In genomic region chr3:136350132-136350531, GRCh38 we compare ENCODE assay signal across 1 cellular context.
TF ChIP-seq lines count a peak whose summit lies in the region.

No MANE protein-coding gene starts in this region.

TF ChIP-seq in SK-N-SH, 30 proteins besides CTCF, POLR2A, EP300 and RAD21 (continued from another document):
- TF ChIP-seq, protein P1, sequence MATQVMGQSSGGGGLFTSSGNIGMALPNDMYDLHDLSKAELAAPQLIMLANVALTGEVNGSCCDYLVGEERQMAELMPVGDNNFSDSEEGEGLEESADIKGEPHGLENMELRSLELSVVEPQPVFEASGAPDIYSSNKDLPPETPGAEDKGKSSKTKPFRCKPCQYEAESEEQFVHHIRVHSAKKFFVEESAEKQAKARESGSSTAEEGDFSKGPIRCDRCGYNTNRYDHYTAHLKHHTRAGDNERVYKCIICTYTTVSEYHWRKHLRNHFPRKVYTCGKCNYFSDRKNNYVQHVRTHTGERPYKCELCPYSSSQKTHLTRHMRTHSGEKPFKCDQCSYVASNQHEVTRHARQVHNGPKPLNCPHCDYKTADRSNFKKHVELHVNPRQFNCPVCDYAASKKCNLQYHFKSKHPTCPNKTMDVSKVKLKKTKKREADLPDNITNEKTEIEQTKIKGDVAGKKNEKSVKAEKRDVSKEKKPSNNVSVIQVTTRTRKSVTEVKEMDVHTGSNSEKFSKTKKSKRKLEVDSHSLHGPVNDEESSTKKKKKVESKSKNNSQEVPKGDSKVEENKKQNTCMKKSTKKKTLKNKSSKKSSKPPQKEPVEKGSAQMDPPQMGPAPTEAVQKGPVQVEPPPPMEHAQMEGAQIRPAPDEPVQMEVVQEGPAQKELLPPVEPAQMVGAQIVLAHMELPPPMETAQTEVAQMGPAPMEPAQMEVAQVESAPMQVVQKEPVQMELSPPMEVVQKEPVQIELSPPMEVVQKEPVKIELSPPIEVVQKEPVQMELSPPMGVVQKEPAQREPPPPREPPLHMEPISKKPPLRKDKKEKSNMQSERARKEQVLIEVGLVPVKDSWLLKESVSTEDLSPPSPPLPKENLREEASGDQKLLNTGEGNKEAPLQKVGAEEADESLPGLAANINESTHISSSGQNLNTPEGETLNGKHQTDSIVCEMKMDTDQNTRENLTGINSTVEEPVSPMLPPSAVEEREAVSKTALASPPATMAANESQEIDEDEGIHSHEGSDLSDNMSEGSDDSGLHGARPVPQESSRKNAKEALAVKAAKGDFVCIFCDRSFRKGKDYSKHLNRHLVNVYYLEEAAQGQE (IDR thresholded peaks at IDR 0.05; ENCODE audit: low read depth, low read length): no peak
- no peak for TF ChIP-seq EZH2phosphoT487 (IDR thresholded peaks at IDR 0.05; ENCODE audit: borderline replicate concordance, low read depth)
- TF ChIP-seq SIN3A (IDR thresholded peaks at IDR 0.05; ENCODE audit: borderline replicate concordance, low read depth, low read length): no peak
- TF ChIP-seq USF1 (IDR thresholded peaks at IDR 0.05; ENCODE audit: borderline replicate concordance, low read depth): no peak
- TF ChIP-seq MXI1 (IDR thresholded peaks at IDR 0.05; ENCODE audit: low read depth, low read length): no peak
